21 cellular contexts compared by ENCODE assay signal in the genomic region with DNA sequence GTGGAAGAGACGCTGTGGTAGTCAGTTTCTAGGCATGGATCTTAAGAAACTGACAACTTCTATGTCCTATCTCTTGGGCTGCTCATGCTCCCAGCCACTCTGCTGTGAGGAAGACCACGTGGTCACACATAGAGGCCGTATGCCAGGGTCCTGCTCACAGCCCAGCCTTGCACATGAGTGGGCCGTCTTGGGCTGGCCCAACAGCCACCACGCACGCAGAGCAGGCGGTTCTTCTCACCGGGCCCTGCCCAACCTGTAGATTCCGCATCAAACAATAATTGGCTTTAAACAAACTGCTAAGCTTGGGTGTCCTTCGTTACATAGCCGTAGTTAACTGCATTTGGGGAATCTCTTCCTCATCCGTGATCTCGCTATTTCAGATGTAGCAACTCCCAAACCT. TPM values are rescaled to one million over a fixed set of nuclear protein-coding genes. Genes with fewer than 3 reads are reported as not detected.
A peak's percentile ranks its signal among the peaks of the same experiment; 100 is the strongest.
DNase-seq lines count a peak whose midpoint lies in the region; ATAC-seq and TF ChIP-seq lines count a peak whose summit lies in the region.
"Had no signal": no experiment of that assay in that cellular context is flagged by ENCODE, and none has a peak within 500 bp of the region (broad histone marks: within the 10 kb centered on the region; RNA-seq: fewer than 3 reads in every experiment).

No MANE protein-coding gene starts in this region.

- H3K27ac Mint-ChIP-seq in osteocyte (ENCODE audit: unreplicated experiment) (peak overlapping the region; percentile 59), nephron progenitor cell (no peak overlapping the region)

- H3K9me3 ChIP-seq in right cardiac atrium (ENCODE audit: control insufficient read depth, low read length) (no peaks in the 10 kb centered on the region), mammary epithelial cell (replicated peaks; ENCODE audit: insufficient read depth, low read length) (no peaks in the 10 kb centered on the region)
- H3K9me3 ChIP-seq: BE2C, Peyer's patch had no signal

- 88% methylated on average over 13 of the region's 13 CpGs for WGBS in right cardiac atrium
- WGBS in mammary epithelial cell (ENCODE audit: low coverage, missing lambda C conversion rate): 95% methylated on average over 8 of the region's 13 CpGs

- no peaks in the 10 kb centered on the region for H4K20me1 ChIP-seq in mammary epithelial cell (ENCODE audit: insufficient read depth, low read length)

- H3K4me1 ChIP-seq in right cardiac atrium (ENCODE audit: control insufficient read depth, insufficient read depth, low read length): peaks cover 6% of the 10 kb centered on the region
- peaks cover 32% of the 10 kb centered on the region for H3K4me1 ChIP-seq in mammary epithelial cell (ENCODE audit: insufficient read depth, low read length)
- H3K4me1 ChIP-seq: BE2C had no signal

- H3K4me2 ChIP-seq in mammary epithelial cell (ENCODE audit: insufficient read depth, low read depth, low read length): no peak overlapping the region

- ATAC-seq in right cardiac atrium (no peak), left ventricle myocardium superior (no peak)
- ATAC-seq: Right ventricle myocardium inferior had no signal

- no peaks in the 10 kb centered on the region for H3K27me3 ChIP-seq in right cardiac atrium (ENCODE audit: control insufficient read depth, insufficient read depth)
- H3K27me3 ChIP-seq in mammary epithelial cell (ENCODE audit: insufficient read depth, low read length): no peaks in the 10 kb centered on the region
- H3K27me3 ChIP-seq: BE2C, Peyer's patch had no signal

- in situ Hi-C loops in mammary epithelial cell (cut with MboI; ENCODE audit: low sequenced_read_pairs in 2 of 2): no loop called here

- DNase-seq in right cardiac atrium: peak in 2 of 3 donors; percentile 64 to 67
- DNase-seq in left ventricle myocardium superior: no peak
- DNase-seq in mammary epithelial cell: no peak
- DNase-seq in osteocyte (ENCODE audit: extremely low spot score, unreplicated experiment): no peak
- no peak for DNase-seq in medulla oblongata (ENCODE audit: extremely low spot score)
- DNase-seq in nephron progenitor cell: no peak
- no peak for DNase-seq in NCI-H187 treated with DMSO at 0.1 percent for 48 hours (lab: John Stamatoyannopoulos, UW)
- DNase-seq: BE2C, DMS 273 treated with DMSO at 0.1 percent for 48 hours, DMS79 treated with DMSO at 0.1 percent for 48 hours, GOT3, HCEC 1CT, KBM-7, NCI-H1092 treated with DMSO at 0.1 percent for 48 hours, NCI-H1436 treated with DMSO at 0.1 percent for 48 hours, NCI-H2029, NCI-H2227 treated with DMSO at 0.1 percent for 48 hours, NCI-H510A, Peyer's patch had no signal

- no peak overlapping the region for H3K9ac ChIP-seq in mammary epithelial cell (ENCODE audit: insufficient read depth, low read length)

- intact Hi-C loops in right cardiac atrium (cut with DNase I) (no loop called here), left ventricle myocardium superior (cut with micrococcal nuclease) (no loop called here), mammary epithelial cell (cut with micrococcal nuclease) (no loop called here)

- TF ChIP-seq CTCF in mammary epithelial cell (conservative IDR thresholded peaks at IDR 0.05 in 1 of 2, IDR thresholded peaks at IDR 0.05 in 1 of 2; ENCODE audit: extremely low read depth in 1 of 2, insufficient read depth in 1 of 2, low read depth in 1 of 2, low read length in 2 of 2) (no peak), osteocyte (IDR thresholded peaks at IDR 0.05) (no peak), nephron progenitor cell (IDR thresholded peaks at IDR 0.05) (no peak)

- H3K27me3 Mint-ChIP-seq in osteocyte (ENCODE audit: unreplicated experiment) (no peaks in the 10 kb centered on the region), nephron progenitor cell (ENCODE audit: low read depth, poor library complexity) (no peaks in the 10 kb centered on the region)

- H3K4me3 ChIP-seq in right cardiac atrium (ENCODE audit: low read length) (no peak overlapping the region), mammary epithelial cell (replicated peaks in 1 of 3; ENCODE audit: insufficient read depth in 1 of 3, low read depth in 2 of 3, low read length in 3 of 3) (no peak overlapping the region)
- H3K4me3 ChIP-seq: Peyer's patch had no signal

- no peaks in the 10 kb centered on the region for H3K36me3 ChIP-seq in mammary epithelial cell (ENCODE audit: insufficient read depth, low read length)
- H3K36me3 ChIP-seq: BE2C, Peyer's patch had no signal

- H2AFZ ChIP-seq in mammary epithelial cell (ENCODE audit: low read depth, low read length): no peak overlapping the region

- H3K9me3 Mint-ChIP-seq in osteocyte (ENCODE audit: unreplicated experiment) (no peaks in the 10 kb centered on the region), nephron progenitor cell (no peaks in the 10 kb centered on the region)

- H3K79me2 ChIP-seq in mammary epithelial cell (ENCODE audit: insufficient read depth, low read length): no peaks in the 10 kb centered on the region

- H3K36me3 Mint-ChIP-seq in osteocyte (ENCODE audit: unreplicated experiment): peaks cover 3% of the 10 kb centered on the region
- H3K36me3 Mint-ChIP-seq in nephron progenitor cell (ENCODE audit: low read depth): peaks cover 5% of the 10 kb centered on the region

- H3K4me1 Mint-ChIP-seq in osteocyte (ENCODE audit: unreplicated experiment) (peaks cover 34% of the 10 kb centered on the region), nephron progenitor cell (peaks cover 20% of the 10 kb centered on the region)

- no peak overlapping the region for H3K27ac ChIP-seq in right cardiac atrium (ENCODE audit: low read length)
- peak overlapping the region; percentile 57 for H3K27ac ChIP-seq in mammary epithelial cell (ENCODE audit: insufficient read depth, low read depth, low read length)
- H3K27ac ChIP-seq: HL-60 had no signal

- CTCF ChIA-PET in mammary epithelial cell (lab: Charles Lee; ENCODE audit: low non-redundant PET): no interaction called here

- dilution Hi-C loops in mammary epithelial cell (cut with HindIII; ENCODE audit: low sequenced_read_pairs): loop anchor here (5.0 kb wide), 2 partner anchors 41 to 44 kb away; no protein-coding TSS in a partner anchor

- BruUV-seq in mammary epithelial cell (replicated peaks; lab: Mats Ljungman, UMichigan): no TSS peak

- H3K4me3 Mint-ChIP-seq in osteocyte (ENCODE audit: unreplicated experiment) (no peak overlapping the region), nephron progenitor cell (no peak overlapping the region)

RNA-seq across cellular contexts. Expression of a gene that starts 26.0 kb away (rescaled TPM):
- total RNA-seq in right cardiac atrium: 10 to 100 TPM; 30.9 to 38.9 (median 37.0) TPM
- 25.6 TPM for polyA plus RNA-seq in right cardiac atrium
- total RNA-seq in left ventricle myocardium superior: 35.4 TPM
- total RNA-seq in mammary epithelial cell: 10 to 100 TPM; 25.1 to 43.0 TPM
- 43.6 TPM for polyA plus RNA-seq in mammary epithelial cell
- polyA minus RNA-seq in mammary epithelial cell: 43.8 TPM
- total RNA-seq in osteocyte: 80.6 and 89.2 TPM in 2 replicates

Comparison
In these comparisons a context has a peak if more than half of its experiments do, and no peak if none do; other contexts are left out.
1. DNase-seq: peak in right cardiac atrium (2 of 3); none in left ventricle myocardium superior (single experiment), mammary epithelial cell (single experiment), osteocyte (single experiment), medulla oblongata (single experiment), nephron progenitor cell (single experiment) and NCI-H187 treated with DMSO at 0.1 percent for 48 hours (single experiment).